1 cellular context compared by ENCODE assay signal in genomic region chr17:8222630-8223355, GRCh38.
TF ChIP-seq lines count a peak whose summit lies in the region.

No MANE protein-coding gene starts in this region.

TF ChIP-seq in Ishikawa, 13 proteins besides CTCF, POLR2A, EP300 and RAD21 (continued from another document):
- TF ChIP-seq YY1 (IDR thresholded peaks at IDR 0.05; ENCODE audit: low read depth) = peak; percentile 83
- no peak for TF ChIP-seq ZBTB7A (IDR thresholded peaks at IDR 0.05; ENCODE audit: low read depth)
TF ChIP-seq in Ishikawa: peak in this region for 9.
